Comparison of ENCODE assay signal across 11 cellular contexts in the genomic region with DNA sequence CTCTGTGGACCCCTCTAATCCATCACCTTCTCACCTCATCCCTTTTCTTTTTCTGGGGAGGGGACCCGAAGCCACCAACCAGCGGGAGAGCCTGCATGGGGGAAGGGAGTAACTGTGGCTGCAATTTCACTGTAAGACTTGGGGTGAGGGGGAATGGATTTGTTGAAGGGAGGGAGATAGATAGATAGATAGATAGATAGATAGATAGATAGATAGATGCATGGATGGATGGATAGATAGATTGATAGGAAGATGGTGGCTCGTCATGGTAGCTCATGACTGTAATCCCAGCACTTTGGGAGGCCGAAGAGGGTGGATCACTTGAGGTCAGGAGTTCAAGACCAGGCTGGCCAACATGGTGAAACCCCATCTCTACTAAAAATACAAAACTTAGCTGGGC. TPM values are rescaled to one million over a fixed set of nuclear protein-coding genes. Genes with fewer than 3 reads are reported as not detected.
"Had no signal": no experiment of that assay in that cellular context is flagged by ENCODE, and none has a peak within 500 bp of the region (broad histone marks: within the 10 kb centered on the region; RNA-seq: fewer than 3 reads in every experiment).

No MANE protein-coding gene starts in this region.

RNA-seq across cellular contexts. Expression of a gene that starts 3.1 kb away (rescaled TPM):
- total RNA-seq: RPMI7951; T-helper 1 cell treated with Interleukin-12 subunit alpha and Interleukin-12 subunit beta and Interleukin-4 antibody, amounts not matched to agents 30 ng/mL and 1 ng/mL, for 36 hours had no signal

RNA-seq across cellular contexts. Expression of a gene that starts 47.3 kb away (rescaled TPM):
- total RNA-seq: activated CD4-positive, alpha-beta T cell treated with anti-CD3 and anti-CD28 coated beads, Interleukin-2, amount 10 ng/mL, durations not matched to agents 24 days and 14 days; activated CD8-positive, alpha-beta memory T cell treated with anti-CD3 and anti-CD28 coated beads for 36 hours; activated CD8-positive, alpha-beta T cell treated with anti-CD3 and anti-CD28 coated beads for 36 hours; activated naive CD8-positive, alpha-beta T cell treated with anti-CD3 and anti-CD28 coated beads for 36 hours; activated T-cell treated with anti-CD3 and anti-CD28 coated beads, Interleukin-2, amount 50 U/mL, for 72 hours; activated T-helper 17 cell treated with anti-CD3 and anti-CD28 coated beads, Interleukin-2, amount 50 U/mL, for 72 hours; aorta; cardiac muscle cell; RPMI7951; SJCRH30; T-helper 1 cell treated with Interleukin-12 subunit alpha and Interleukin-12 subunit beta and Interleukin-4 antibody, amounts not matched to agents 30 ng/mL and 1 ng/mL, for 36 hours had no signal
- polyA plus RNA-seq: aorta, cardiac muscle cell had no signal
